In the genomic region with DNA sequence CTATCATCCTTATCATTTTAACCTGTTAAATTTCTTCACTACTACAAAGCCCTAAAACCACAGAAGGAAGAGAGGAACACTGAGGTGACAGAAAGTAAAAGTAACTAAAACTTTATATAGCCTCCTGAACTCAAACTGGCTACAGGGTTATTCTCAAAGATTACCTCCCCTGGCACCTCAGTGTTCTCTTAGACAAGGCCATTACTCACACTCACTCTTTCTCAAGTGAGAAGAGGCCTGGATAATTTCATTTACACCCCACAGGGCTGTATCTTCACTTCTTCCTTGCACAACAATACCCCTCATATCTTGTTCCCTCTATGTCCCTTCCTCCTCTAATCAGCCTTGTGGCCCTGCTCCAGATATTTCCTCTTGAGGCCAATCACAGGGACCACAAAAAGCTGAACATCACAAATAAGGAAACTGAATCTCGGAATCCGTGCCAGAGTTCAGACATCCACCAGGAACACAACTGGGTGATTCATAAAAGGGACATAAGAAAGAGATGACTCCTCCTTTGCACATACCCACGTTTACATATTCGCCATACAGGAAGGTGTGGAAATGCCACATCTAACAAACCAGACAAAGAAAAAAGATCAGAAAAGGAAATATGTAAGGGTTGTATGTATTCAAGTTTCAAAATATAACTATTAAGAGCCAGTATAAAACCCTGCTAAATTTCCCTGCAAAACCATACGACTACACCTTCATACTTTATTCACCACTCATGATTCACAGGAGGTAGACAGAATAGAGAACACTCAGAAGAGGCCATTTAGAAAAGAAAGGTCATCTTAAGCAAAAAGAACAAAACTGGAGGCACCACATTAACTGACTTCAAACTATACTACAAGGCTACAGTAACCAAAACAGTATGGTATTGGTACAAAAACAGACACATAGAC, we compare ENCODE assay signal across 9 cellular contexts. TPM values are rescaled to one million over a fixed set of nuclear protein-coding genes. Genes with fewer than 3 reads are reported as not detected.
DNase-seq lines count a peak whose midpoint lies in the region; ATAC-seq and TF ChIP-seq lines count a peak whose summit lies in the region.
"Had no signal": no experiment of that assay in that cellular context is flagged by ENCODE, and none has a peak within 500 bp of the region (broad histone marks: within the 10 kb centered on the region; RNA-seq: fewer than 3 reads in every experiment).

No MANE protein-coding gene starts in this region.

- no peak for TF ChIP-seq EP300 in upper lobe of left lung (IDR thresholded peaks at IDR 0.05)

- DNase-seq in activated gamma-delta T cell treated with Interleukin-2 at 50 U/mL for 16 hours (peak; percentile 8), activated gamma-delta T cell (lab: John Stamatoyannopoulos, UW) (no peak), Right ventricle myocardium superior (peak; percentile 50), upper lobe of left lung (peak in 1 of 2 donors; percentile 53), coronary artery (ENCODE audit: low spot score) (no peak)
- peak; percentile 58 for DNase-seq in activated CD8-positive, alpha-beta memory T cell treated with anti-CD3 and anti-CD28 coated beads, Interleukin-2, amount 50 U/mL, for 48 hours
- DNase-seq: NCI-H1436 had no signal

- 41 to 56% methylated on average over 5 of the region's 5 CpGs for WGBS in upper lobe of left lung, 2 donors

- H3K27ac ChIP-seq in upper lobe of left lung (peak overlapping the region in 3 of 4 donors; percentile 8 to 63 (median 40)), coronary artery (peak overlapping the region in 1 of 2 donors; percentile 33)

- no peaks in the 10 kb centered on the region for H3K27me3 ChIP-seq in upper lobe of left lung

- ATAC-seq in Right ventricle myocardium superior (ENCODE audit: poor library complexity) (peak; percentile 83), upper lobe of left lung (ENCODE audit: low FRiP score in 2 of 2) (peak in 1 of 2 donors; percentile 41), GM18870 (IDR thresholded peaks at IDR 0.05; ENCODE audit: unreplicated experiment) (no peak), HG03280 (IDR thresholded peaks at IDR 0.05; ENCODE audit: unreplicated experiment) (no peak)

- no peak for TF ChIP-seq POLR2A in upper lobe of left lung (IDR thresholded peaks at IDR 0.05)

- peaks cover 12 to 37% (median 23%) of the 10 kb centered on the region in 4 donors for H3K4me1 ChIP-seq in upper lobe of left lung

- H3K4me3 ChIP-seq in upper lobe of left lung (no peak overlapping the region), coronary artery (no peak overlapping the region)

- TF ChIP-seq CTCF in upper lobe of left lung (IDR thresholded peaks at IDR 0.05) (no peak), coronary artery (IDR thresholded peaks at IDR 0.05) (no peak)

- no peaks in the 10 kb centered on the region for H3K36me3 ChIP-seq in upper lobe of left lung

- H3K9me3 ChIP-seq in upper lobe of left lung, result peaks cover 0 to 3% (median 0%) of the 10 kb centered on the region in 4 donors

- intact Hi-C loops in Right ventricle myocardium superior (cut with DNase I), result no loop called here

RNA-seq across cellular contexts. Expression of gene KLHL3, which starts 1.7 kb away (rescaled TPM):
- total RNA-seq in Right ventricle myocardium superior, result 22.3 TPM
- 10 to 100 TPM in 1 of 6 donors, 1 to 10 TPM in 5; 2.7 to 17.8 (median 5.2) TPM for total RNA-seq in upper lobe of left lung

RNA-seq across cellular contexts. Expression of gene HNRNPA0, which starts 16.6 kb away (rescaled TPM):
- 12.1 TPM for total RNA-seq in Right ventricle myocardium superior
- total RNA-seq in upper lobe of left lung, result 10 to 100 TPM in 5 of 6 donors, 1 to 10 TPM in 1; 8.4 to 26.3 (median 14.6) TPM

Comparison
In these comparisons a context has a peak if more than half of its experiments do, and no peak if none do; other contexts are left out.
1. DNase-seq: peak in activated gamma-delta T cell treated with Interleukin-2 at 50 U/mL for 16 hours (single experiment), activated CD8-positive, alpha-beta memory T cell treated with anti-CD3 and anti-CD28 coated beads, Interleukin-2, amount 50 U/mL, for 48 hours (single experiment) and Right ventricle myocardium superior (single experiment); none in activated gamma-delta T cell (single experiment) and coronary artery (single experiment).